Comparison of ENCODE assay signal across 1 cellular context in the genomic region with DNA sequence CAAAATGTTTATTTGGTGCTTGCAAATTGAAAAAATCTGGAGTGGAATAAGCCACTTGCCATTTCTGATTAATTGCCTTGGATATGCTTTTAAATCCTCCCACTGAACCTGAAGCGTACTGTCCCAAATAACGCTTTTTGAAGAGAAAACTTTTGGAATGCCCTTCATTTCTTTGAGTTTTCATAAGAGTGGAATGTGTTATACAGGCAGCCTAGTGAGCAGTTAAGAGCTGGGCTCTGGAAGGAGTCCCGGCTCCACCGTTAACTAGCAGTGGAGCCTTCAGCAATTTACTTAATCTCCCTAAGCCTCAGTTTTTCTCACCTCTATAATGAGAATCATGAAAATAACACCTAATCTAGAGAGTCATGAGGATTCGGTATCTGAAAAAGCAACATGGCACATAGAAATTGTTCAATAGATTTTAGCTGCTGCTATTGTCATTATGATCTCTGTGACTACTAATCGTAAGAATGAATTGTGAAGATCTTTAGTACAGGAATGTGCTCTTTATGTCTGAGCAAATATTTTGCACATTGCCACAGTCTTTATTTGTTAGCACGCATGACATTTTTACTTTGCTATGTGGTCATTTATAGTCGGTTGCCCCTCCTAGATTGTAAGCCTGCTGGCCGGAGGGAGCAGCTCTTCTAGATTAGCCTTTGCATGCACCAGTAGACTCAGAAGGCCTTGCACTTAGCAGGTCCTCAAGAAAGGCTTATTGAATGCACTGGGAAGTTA.
TF ChIP-seq lines count a peak whose summit lies in the region.

No MANE protein-coding gene starts in this region.

TF ChIP-seq in A549, 52 proteins besides CTCF, POLR2A, EP300 and RAD21 (continued from another document):
- TF ChIP-seq, protein P1, sequence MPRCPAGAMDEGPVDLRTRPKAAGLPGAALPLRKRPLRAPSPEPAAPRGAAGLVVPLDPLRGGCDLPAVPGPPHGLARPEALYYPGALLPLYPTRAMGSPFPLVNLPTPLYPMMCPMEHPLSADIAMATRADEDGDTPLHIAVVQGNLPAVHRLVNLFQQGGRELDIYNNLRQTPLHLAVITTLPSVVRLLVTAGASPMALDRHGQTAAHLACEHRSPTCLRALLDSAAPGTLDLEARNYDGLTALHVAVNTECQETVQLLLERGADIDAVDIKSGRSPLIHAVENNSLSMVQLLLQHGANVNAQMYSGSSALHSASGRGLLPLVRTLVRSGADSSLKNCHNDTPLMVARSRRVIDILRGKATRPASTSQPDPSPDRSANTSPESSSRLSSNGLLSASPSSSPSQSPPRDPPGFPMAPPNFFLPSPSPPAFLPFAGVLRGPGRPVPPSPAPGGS (IDR thresholded peaks at IDR 0.05), result no peak
- TF ChIP-seq NR3C1 (IDR thresholded peaks at IDR 0.05), result no peak
